Comparison of ENCODE assay signal across 8 cellular contexts in genomic region chr1:2300004-2300771, GRCh38.
A peak's percentile ranks its signal among the peaks of the same experiment; 100 is the strongest.
DNase-seq lines count a peak whose midpoint lies in the region; ATAC-seq and TF ChIP-seq lines count a peak whose summit lies in the region.

No MANE protein-coding gene starts in this region.

- H3K9me2 ChIP-seq in MM.1S (replicated peaks; ENCODE audit: insufficient read depth, low read length), result no peaks in the 10 kb centered on the region

- peak overlapping the region; percentile 98 for H3K9ac ChIP-seq in MM.1S (ENCODE audit: low read length)

- no peaks in the 10 kb centered on the region for H4K20me1 ChIP-seq in MM.1S (ENCODE audit: insufficient read depth, low read length)

- H3K4me3 Mint-ChIP-seq in CD8-positive, alpha-beta memory T cell, result peak overlapping the region; percentile 82 to 93 (median 86)
- H3K4me3 Mint-ChIP-seq in activated T-helper 2 cell treated with anti-CD3 and anti-CD28 coated beads, Interferon-gamma antibody, Interleukin-2, Interleukin-4, amounts not matched to agents 10 μg/mL and 5 μg/mL and 100 μg/mL, durations not matched to agents 14 hours and 24 hours and 36 hours (ENCODE audit: low read depth), result peak overlapping the region; percentile 76
- peak overlapping the region; percentile 83 for H3K4me3 Mint-ChIP-seq in memory B cell

- peaks cover 73% of the 10 kb centered on the region for H3K4me1 ChIP-seq in CD8-positive, alpha-beta memory T cell (ENCODE audit: insufficient read depth, low read length)
- H3K4me1 ChIP-seq in MM.1S (ENCODE audit: low read length), result peaks cover 24% of the 10 kb centered on the region

- no peaks in the 10 kb centered on the region for H3K9me3 Mint-ChIP-seq in CD8-positive, alpha-beta memory T cell
- no peaks in the 10 kb centered on the region for H3K9me3 Mint-ChIP-seq in activated T-helper 2 cell treated with anti-CD3 and anti-CD28 coated beads, Interferon-gamma antibody, Interleukin-2, Interleukin-4, amounts not matched to agents 10 μg/mL and 5 μg/mL and 100 μg/mL, durations not matched to agents 14 hours and 24 hours and 36 hours
- H3K9me3 Mint-ChIP-seq in memory B cell, result no peaks in the 10 kb centered on the region

- H3K4me3 ChIP-seq in CD8-positive, alpha-beta memory T cell (ENCODE audit: low read length), result peak overlapping the region; percentile 52
- H3K4me3 ChIP-seq in MM.1S (ENCODE audit: low read length), result peak overlapping the region; percentile 68

- peaks cover 14% of the 10 kb centered on the region for H3K36me3 ChIP-seq in CD8-positive, alpha-beta memory T cell (ENCODE audit: insufficient read depth, low read length)
- no peaks in the 10 kb centered on the region for H3K36me3 ChIP-seq in MM.1S (replicated peaks; ENCODE audit: insufficient read depth, low read length)

- peaks cover 23% of the 10 kb centered on the region for H3F3A ChIP-seq in MM.1S (ENCODE audit: insufficient read depth, low read length)

- CTCF ChIA-PET in CD8-positive, alpha-beta memory T cell (lab: Charles Lee), result interaction anchor here (0.9 to 3.3 kb wide), 14 partner anchors 9 to 105 kb away, joined by 3 to 16 read pairs (median 4); partner anchors contain the start of gene FAAP20

- H3K4me2 ChIP-seq in MM.1S (ENCODE audit: low read depth, low read length), result peak overlapping the region; percentile 100

- POLR2A ChIA-PET in CD8-positive, alpha-beta memory T cell (lab: Charles Lee), result interaction anchor here (0.9 to 2.5 kb wide), 7 partner anchors 10 to 105 kb away, joined by 4 to 25 read pairs (median 10); partner anchors contain the start of gene FAAP20

- peak overlapping the region; percentile 9; the same call in 1 of the 2 replicates for H2AFZ ChIP-seq in MM.1S (ENCODE audit: low read length)

- DNase-seq in CD8-positive, alpha-beta memory T cell, result peak; percentile 74 to 92 (median 86)
- DNase-seq in MM.1S (peak; percentile 84), memory B cell (ENCODE audit: low spot score in 2 of 2) (peak; percentile 83 to 87), HK-2 (ENCODE audit: unreplicated experiment) (no peak), RKO (ENCODE audit: low spot score) (no peak)
- peak; percentile 70 for DNase-seq in activated T-helper 2 cell treated with anti-CD3 and anti-CD28 coated beads, Interferon-gamma antibody, Interleukin-2, Interleukin-4, amounts not matched to agents 10 μg/mL and 5 μg/mL and 100 μg/mL, durations not matched to agents 14 hours and 24 hours and 36 hours (ENCODE audit: low spot score)
- DNase-seq in stimulated activated CD8-positive, alpha-beta memory T cell treated with anti-CD3 and anti-CD28 coated beads, Interleukin-7, amount 100 ng/mL, for 48 hours (ENCODE audit: extremely low read depth in 1 of 2, low read depth in 1 of 2), result peak; percentile 74 to 90

- peak overlapping the region; percentile 97 for H3K27ac ChIP-seq in CD8-positive, alpha-beta memory T cell (ENCODE audit: low read depth, low read length)
- H3K27ac ChIP-seq in MM.1S (ENCODE audit: low read length), result peak overlapping the region; percentile 100

- peaks cover 0 to 40% (median 1%) of the 10 kb centered on the region in 3 donors for H3K36me3 Mint-ChIP-seq in CD8-positive, alpha-beta memory T cell
- H3K36me3 Mint-ChIP-seq in activated T-helper 2 cell treated with anti-CD3 and anti-CD28 coated beads, Interferon-gamma antibody, Interleukin-2, Interleukin-4, amounts not matched to agents 10 μg/mL and 5 μg/mL and 100 μg/mL, durations not matched to agents 14 hours and 24 hours and 36 hours (ENCODE audit: low read depth), result peaks cover 29% of the 10 kb centered on the region
- H3K36me3 Mint-ChIP-seq in memory B cell, result peaks cover 5% of the 10 kb centered on the region

- peak overlapping the region; percentile 98 to 100 (median 99) for H3K27ac Mint-ChIP-seq in CD8-positive, alpha-beta memory T cell
- H3K27ac Mint-ChIP-seq in activated T-helper 2 cell treated with anti-CD3 and anti-CD28 coated beads, Interferon-gamma antibody, Interleukin-2, Interleukin-4, amounts not matched to agents 10 μg/mL and 5 μg/mL and 100 μg/mL, durations not matched to agents 14 hours and 24 hours and 36 hours, result peak overlapping the region; percentile 93
- H3K27ac Mint-ChIP-seq in memory B cell, result peak overlapping the region; percentile 95

- peaks cover 45% of the 10 kb centered on the region for H3K79me2 ChIP-seq in MM.1S (ENCODE audit: low read length)

- H3K27me3 ChIP-seq in CD8-positive, alpha-beta memory T cell (ENCODE audit: insufficient read depth, low read length, poor library complexity, severe bottlenecking), result no peaks in the 10 kb centered on the region
- no peaks in the 10 kb centered on the region for H3K27me3 ChIP-seq in MM.1S (replicated peaks; ENCODE audit: insufficient read depth, low read length)

- H3K4me1 Mint-ChIP-seq in CD8-positive, alpha-beta memory T cell, result peaks cover 47 to 77% (median 50%) of the 10 kb centered on the region in 3 donors
- peaks cover 43% of the 10 kb centered on the region for H3K4me1 Mint-ChIP-seq in activated T-helper 2 cell treated with anti-CD3 and anti-CD28 coated beads, Interferon-gamma antibody, Interleukin-2, Interleukin-4, amounts not matched to agents 10 μg/mL and 5 μg/mL and 100 μg/mL, durations not matched to agents 14 hours and 24 hours and 36 hours (ENCODE audit: low read depth)
- peaks cover 26% of the 10 kb centered on the region for H3K4me1 Mint-ChIP-seq in memory B cell

- peak; percentile 72 for ATAC-seq in GM21576 (IDR thresholded peaks at IDR 0.05; ENCODE audit: unreplicated experiment)
- peak; percentile 74 for ATAC-seq in memory B cell (ENCODE audit: low read depth)

- H3K9me3 ChIP-seq in CD8-positive, alpha-beta memory T cell (ENCODE audit: low read length), result no peaks in the 10 kb centered on the region
- H3K9me3 ChIP-seq in MM.1S (replicated peaks; ENCODE audit: insufficient read depth, low read length), result no peaks in the 10 kb centered on the region

- no peak for TF ChIP-seq CTCF in MM.1S (IDR thresholded peaks at IDR 0.05; ENCODE audit: low read length)

- H3K27me3 Mint-ChIP-seq in CD8-positive, alpha-beta memory T cell, result no peaks in the 10 kb centered on the region
- H3K27me3 Mint-ChIP-seq in activated T-helper 2 cell treated with anti-CD3 and anti-CD28 coated beads, Interferon-gamma antibody, Interleukin-2, Interleukin-4, amounts not matched to agents 10 μg/mL and 5 μg/mL and 100 μg/mL, durations not matched to agents 14 hours and 24 hours and 36 hours (ENCODE audit: low read depth), result no peaks in the 10 kb centered on the region
- no peaks in the 10 kb centered on the region for H3K27me3 Mint-ChIP-seq in memory B cell

- intact Hi-C loops in activated T-helper 2 cell treated with anti-CD3 and anti-CD28 coated beads, Interferon-gamma antibody, Interleukin-2, Interleukin-4, amounts not matched to agents 10 μg/mL and 5 μg/mL and 100 μg/mL, durations not matched to agents 14 hours and 24 hours and 36 hours (cut with micrococcal nuclease), result loop anchor here (1.0 to 2.0 kb wide), 5 partner anchors 10 to 101 kb away; no protein-coding TSS in a partner anchor

Comparison
In these comparisons a context has a peak if more than half of its experiments do, and no peak if none do; other contexts are left out.
1. DNase-seq: peak in CD8-positive, alpha-beta memory T cell (5 of 5), MM.1S (single experiment), activated T-helper 2 cell treated with anti-CD3 and anti-CD28 coated beads, Interferon-gamma antibody, Interleukin-2, Interleukin-4, amounts not matched to agents 10 μg/mL and 5 μg/mL and 100 μg/mL, durations not matched to agents 14 hours and 24 hours and 36 hours (single experiment), memory B cell (2 of 2) and stimulated activated CD8-positive, alpha-beta memory T cell treated with anti-CD3 and anti-CD28 coated beads, Interleukin-7, amount 100 ng/mL, for 48 hours (2 of 2); none in HK-2 (single experiment) and RKO (single experiment).
2. Peak in every context shown above with its lines, with median percentiles within 50 percentile points of each other: H3K27ac Mint-ChIP-seq and H3K4me3 Mint-ChIP-seq.